In the genomic region with DNA sequence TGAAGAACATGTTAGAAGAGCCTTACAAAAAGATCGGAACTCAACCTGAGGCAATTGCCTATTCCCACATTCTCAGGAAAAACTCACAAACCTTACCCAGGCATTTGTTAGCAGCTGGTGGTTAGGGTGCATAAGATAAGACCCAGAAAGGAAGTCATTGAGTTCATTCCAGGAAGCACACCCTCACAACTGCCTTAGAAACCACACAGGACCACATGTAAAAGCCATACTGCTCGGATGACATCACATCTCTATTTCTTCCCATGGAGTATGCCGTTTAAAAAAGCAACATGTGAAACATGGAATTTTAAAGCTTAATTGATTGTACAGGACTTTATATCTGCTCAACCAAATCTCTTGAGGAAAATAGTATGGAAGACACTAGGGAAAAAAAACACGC, we compare ENCODE assay signal across 14 cellular contexts.
DNase-seq lines count a peak whose midpoint lies in the region; ATAC-seq, FAIRE-seq and TF ChIP-seq lines count a peak whose summit lies in the region.
"Had no signal": no experiment of that assay in that cellular context is flagged by ENCODE, and none has a peak within 500 bp of the region (broad histone marks: within the 10 kb centered on the region; RNA-seq: fewer than 3 reads in every experiment).

No MANE protein-coding gene starts in this region.

- no peaks in the 10 kb centered on the region for H3K27me3 Mint-ChIP-seq in H9 (ENCODE audit: low read depth)

- no peak for TF ChIP-seq POLR2A in GM18505 (IDR thresholded peaks at IDR 0.05; ENCODE audit: borderline replicate concordance, extremely low read depth, insufficient read depth, insufficient read length)

- no peak overlapping the region for H3K27ac ChIP-seq in H9 (ENCODE audit: insufficient read length, low read depth, low read length)
- H3K27ac ChIP-seq: ovary, PC-9, VCaP had no signal

- no peak overlapping the region for H2BK12ac ChIP-seq in H9 (ENCODE audit: insufficient read length, low read depth, low read length)

- H3K4me2 ChIP-seq in H9 (ENCODE audit: insufficient read depth, insufficient read length, low read length) = no peak overlapping the region
- H3K4me2 ChIP-seq: PC-9 had no signal

- H3K9ac ChIP-seq in H9 (ENCODE audit: extremely low read depth, insufficient read length, low read length) = no peak overlapping the region

- DNase-seq in OCI-M1 (lab: John Stamatoyannopoulos, UW) (peak; percentile 71), fibroblast of mammary gland (ENCODE audit: low read depth) (peak; percentile 28), NCI-H146 treated with DMSO at 0.1 percent for 48 hours (lab: John Stamatoyannopoulos, UW; ENCODE audit: unreplicated experiment) (no peak), H9 (no peak), urothelium cell line (ENCODE audit: low spot score) (no peak)
- DNase-seq: effector CD8-positive, alpha-beta T cell; left ventricle myocardium inferior; ovary; PC-9; stimulated activated naive CD4-positive, alpha-beta T cell treated with Interleukin-2 at 50 U/mL for 16 hours had no signal

- H2BK5ac ChIP-seq in H9 (ENCODE audit: insufficient read length, low read length) = no peak overlapping the region

- H3K9me3 ChIP-seq in H9 (ENCODE audit: control insufficient read depth, low read depth, low read length) = no peaks in the 10 kb centered on the region
- H3K9me3 ChIP-seq: left ventricle myocardium inferior, ovary had no signal

- H3K18ac ChIP-seq in H9 (ENCODE audit: insufficient read length, low read depth, low read length) = no peak overlapping the region

- TF ChIP-seq CTCF in fibroblast of mammary gland (conservative IDR thresholded peaks at IDR 0.05; ENCODE audit: control insufficient read depth, insufficient read depth, low read depth, low read length) (no peak), H9 (conservative IDR thresholded peaks at IDR 0.05) (no peak)

- H3K4me1 ChIP-seq in H9 (ENCODE audit: insufficient read depth, low read length) = no peaks in the 10 kb centered on the region

- H2BK20ac ChIP-seq in H9 (ENCODE audit: low read depth, low read length, poor library complexity, severe bottlenecking) = no peak overlapping the region

- H2AK5ac ChIP-seq in H9 (ENCODE audit: insufficient read length, low read length) = no peak overlapping the region

- no peak overlapping the region for H3K56ac ChIP-seq in H9 (ENCODE audit: insufficient read length, low read depth, low read length)

- H3T11ph ChIP-seq in H9 (ENCODE audit: low read length) = no peak overlapping the region

- no peaks in the 10 kb centered on the region for H4K20me1 ChIP-seq in H9 (ENCODE audit: control insufficient read depth, insufficient read depth, insufficient read length)

- no peak overlapping the region for H3K27ac Mint-ChIP-seq in H9

- no peak overlapping the region for H2BK120ac ChIP-seq in H9 (ENCODE audit: low read depth, low read length, poor library complexity, severe bottlenecking)

- H3K79me1 ChIP-seq in H9 (ENCODE audit: insufficient read depth, low read depth, low read length, poor library complexity, severe bottlenecking) = no peaks in the 10 kb centered on the region

- H4K5ac ChIP-seq in H9 (ENCODE audit: insufficient read length, low read depth, low read length) = no peak overlapping the region

- no peaks in the 10 kb centered on the region for H3K36me3 Mint-ChIP-seq in H9 (ENCODE audit: insufficient read depth in 1 of 3, low read depth in 3 of 3)

- no peak overlapping the region for H2BK15ac ChIP-seq in H9 (ENCODE audit: low read depth, low read length)

- H3K4me3 ChIP-seq in fibroblast of mammary gland (ENCODE audit: control insufficient read depth, low read depth, low read length) = no peak overlapping the region
- H3K4me3 ChIP-seq: left ventricle myocardium inferior, ovary, PC-9 had no signal

- WGBS in H9 (ENCODE audit: extremely low coverage, insufficient read length, low lambda C conversion rate) = no CpG with 5 or more reads among the region's 4 CpGs

- H4K91ac ChIP-seq in H9 (ENCODE audit: insufficient read length, low read depth, low read length) = no peak overlapping the region

- no peak overlapping the region for H4K8ac ChIP-seq in H9 (replicated peaks; ENCODE audit: insufficient read length, low read depth, low read length)

- no peaks in the 10 kb centered on the region for H3K27me3 ChIP-seq in H9 (ENCODE audit: insufficient read depth, low read length)
- H3K27me3 ChIP-seq: ovary had no signal

- H3K9me3 Mint-ChIP-seq in H9 = no peaks in the 10 kb centered on the region

- H3K4ac ChIP-seq in H9 (ENCODE audit: low read depth, low read length) = no peak overlapping the region

- no peaks in the 10 kb centered on the region for H3K23me2 ChIP-seq in H9 (ENCODE audit: insufficient read length, low read depth, low read length, poor library complexity, severe bottlenecking)

- H3K14ac ChIP-seq in H9 (ENCODE audit: insufficient read depth, low read length) = no peak overlapping the region

- FAIRE-seq in urothelium cell line (lab: Jason Lieb, UNC) = no peak

- peak; percentile 36 for ATAC-seq in GM18505 (IDR thresholded peaks at IDR 0.05; ENCODE audit: unreplicated experiment)
- peak; percentile 61 for ATAC-seq in GM21367 (IDR thresholded peaks at IDR 0.05; ENCODE audit: unreplicated experiment)
- ATAC-seq in GM18858 (IDR thresholded peaks at IDR 0.05; ENCODE audit: unreplicated experiment) = no peak

- no peak overlapping the region for H3K23ac ChIP-seq in H9 (ENCODE audit: insufficient read length, low read depth, low read length)

- no peak overlapping the region for H2AFZ ChIP-seq in H9 (ENCODE audit: low read length)
- H2AFZ ChIP-seq: PC-9 had no signal

- H3K4me3 Mint-ChIP-seq in H9 = no peak overlapping the region

- no peaks in the 10 kb centered on the region for H3K79me2 ChIP-seq in H9 (ENCODE audit: insufficient read depth, low read length)

- H3K4me1 Mint-ChIP-seq in H9 = peaks cover 12 to 14% of the 10 kb centered on the region in 2 experiments

Comparison
In these comparisons a context has a peak if more than half of its experiments do, and no peak if none do; other contexts are left out.
1. DNase-seq: peak in OCI-M1 (single experiment) and fibroblast of mammary gland (single experiment); none in NCI-H146 treated with DMSO at 0.1 percent for 48 hours (single experiment), H9 (single experiment) and urothelium cell line (single experiment).